ENCODE assay signal across 11 cellular contexts in the genomic region with DNA sequence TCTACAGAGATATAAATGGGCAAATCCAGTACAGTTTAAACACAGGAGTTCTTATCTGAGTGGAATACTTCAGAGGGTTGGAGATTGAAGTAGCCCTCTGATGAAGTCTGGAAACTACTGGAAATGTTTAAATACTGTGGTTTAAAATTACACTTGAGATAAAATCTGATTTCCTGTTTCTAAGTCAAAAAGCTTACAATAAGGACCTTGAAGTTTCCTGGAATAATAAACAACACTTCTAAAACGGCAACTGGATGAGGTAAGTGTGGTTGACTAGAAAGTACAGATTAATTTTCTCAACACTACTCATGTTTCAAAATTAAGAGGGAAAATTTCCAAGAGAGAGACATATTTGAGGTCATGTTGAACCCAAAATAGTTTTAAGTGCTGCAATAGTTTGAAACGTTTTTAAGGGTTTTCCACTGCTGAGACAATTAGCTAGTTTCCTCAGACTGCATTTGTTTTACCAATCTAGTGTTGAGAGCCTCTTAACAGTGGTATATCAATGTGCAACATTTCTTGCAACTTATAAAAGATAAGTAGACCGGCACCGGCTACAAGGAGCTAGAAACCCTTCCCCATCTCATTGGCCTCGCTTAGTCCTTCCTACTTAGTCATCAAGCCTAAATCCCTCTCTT. TPM values are rescaled to one million over a fixed set of nuclear protein-coding genes. Genes with fewer than 3 reads are reported as not detected.
DNase-seq lines count a peak whose midpoint lies in the region; ATAC-seq lines count a peak whose summit lies in the region.
"Had no signal": no experiment of that assay in that cellular context is flagged by ENCODE, and none has a peak within 500 bp of the region (broad histone marks: within the 10 kb centered on the region; RNA-seq: fewer than 3 reads in every experiment).

No MANE protein-coding gene starts in this region.

- H3K4me3 Mint-ChIP-seq in activated T-cell treated with anti-CD3 and anti-CD28 coated beads, Interleukin-2, amount 50 U/mL, for 4 hours = no peak overlapping the region
- H3K4me3 Mint-ChIP-seq in stimulated activated naive CD8-positive, alpha-beta T cell treated with anti-CD3 and anti-CD28 coated beads, Interleukin-15, amount 100 ng/mL, for 72 hours = no peak overlapping the region
- H3K4me3 Mint-ChIP-seq: activated T-cell treated with anti-CD3 and anti-CD28 coated beads, Interleukin-2, amount 50 U/mL, for 24 hours had no signal

- ATAC-seq in activated T-cell treated with anti-CD3 and anti-CD28 coated beads, Interleukin-2, amount 50 U/mL, for 4 hours = peak; percentile 75 to 76
- peak; percentile 89 for ATAC-seq in stimulated activated naive CD8-positive, alpha-beta T cell treated with anti-CD3 and anti-CD28 coated beads, Interleukin-15, amount 100 ng/mL, for 72 hours
- no peak for ATAC-seq in GM21526 (IDR thresholded peaks at IDR 0.05; ENCODE audit: low FRiP score, unreplicated experiment)

- H3K4me1 Mint-ChIP-seq in activated T-cell treated with anti-CD3 and anti-CD28 coated beads, Interleukin-2, amount 50 U/mL, for 4 hours (ENCODE audit: low read depth) = peaks cover 40% of the 10 kb centered on the region
- peaks cover 30% of the 10 kb centered on the region for H3K4me1 Mint-ChIP-seq in stimulated activated naive CD8-positive, alpha-beta T cell treated with anti-CD3 and anti-CD28 coated beads, Interleukin-15, amount 100 ng/mL, for 72 hours

- H3K27ac Mint-ChIP-seq in stimulated activated naive CD8-positive, alpha-beta T cell treated with anti-CD3 and anti-CD28 coated beads, Interleukin-15, amount 100 ng/mL, for 72 hours = no peak overlapping the region
- H3K27ac Mint-ChIP-seq: activated T-cell treated with anti-CD3 and anti-CD28 coated beads, Interleukin-2, amount 50 U/mL, for 24 hours had no signal

- no peaks in the 10 kb centered on the region for H3K9me3 Mint-ChIP-seq in activated T-cell treated with anti-CD3 and anti-CD28 coated beads, Interleukin-2, amount 50 U/mL, for 4 hours
- H3K9me3 Mint-ChIP-seq in stimulated activated naive CD8-positive, alpha-beta T cell treated with anti-CD3 and anti-CD28 coated beads, Interleukin-15, amount 100 ng/mL, for 72 hours = no peaks in the 10 kb centered on the region

- no peaks in the 10 kb centered on the region for H3K27me3 Mint-ChIP-seq in activated T-cell treated with anti-CD3 and anti-CD28 coated beads, Interleukin-2, amount 50 U/mL, for 4 hours (ENCODE audit: low read depth)
- H3K27me3 Mint-ChIP-seq in stimulated activated naive CD8-positive, alpha-beta T cell treated with anti-CD3 and anti-CD28 coated beads, Interleukin-15, amount 100 ng/mL, for 72 hours = no peaks in the 10 kb centered on the region
- H3K27me3 Mint-ChIP-seq: activated T-cell treated with anti-CD3 and anti-CD28 coated beads, Interleukin-2, amount 50 U/mL, for 24 hours had no signal

- peaks cover 2% of the 10 kb centered on the region for H3K36me3 Mint-ChIP-seq in activated T-cell treated with anti-CD3 and anti-CD28 coated beads, Interleukin-2, amount 50 U/mL, for 4 hours (ENCODE audit: insufficient read depth)

- no peak for DNase-seq in activated T-cell treated with anti-CD3 and anti-CD28 coated beads, Interleukin-2, amount 50 U/mL, for 4 hours
- no peak for DNase-seq in activated T-cell treated with anti-CD3 and anti-CD28 coated beads for 4 hours
- DNase-seq in OCI-M1 (lab: John Stamatoyannopoulos, UW) = peak; percentile 17
- DNase-seq in fibroblast of peridontal ligament (ENCODE audit: extremely low read depth) = peak; percentile 8
- peak in 1 of 2 donors; percentile 28 for DNase-seq in stimulated activated naive CD8-positive, alpha-beta T cell treated with anti-CD3 and anti-CD28 coated beads, Interleukin-15, amount 100 ng/mL, for 72 hours
- DNase-seq in activated effector memory CD4-positive, alpha-beta T cell treated with anti-CD3 and anti-CD28 coated beads, Interleukin-2, amount 50 U/mL, for 16 hours = no peak
- DNase-seq in middle frontal gyrus (ENCODE audit: extremely low spot score, low spot score) = no peak
- DNase-seq: activated T-cell treated with anti-CD3 and anti-CD28 coated beads, Interleukin-2, amount 50 U/mL, for 24 hours; NCI-H2171 treated with DMSO at 0.1 percent for 48 hours; posterior cingulate gyrus had no signal

RNA-seq across cellular contexts. Expression of gene KCNA3, which starts 27.4 kb away (rescaled TPM):
- total RNA-seq in activated T-cell treated with anti-CD3 and anti-CD28 coated beads, Interleukin-2, amount 50 U/mL, for 4 hours = 10 to 100 TPM; 23.8 to 32.3 (median 27.4) TPM

RNA-seq across cellular contexts. Expression of gene KCNA2, which starts 41.2 kb away (rescaled TPM):
- under 1 TPM; 0.19 to 0.25 (median 0.24) TPM for total RNA-seq in activated T-cell treated with anti-CD3 and anti-CD28 coated beads, Interleukin-2, amount 50 U/mL, for 4 hours

Comparison
In these comparisons a context has a peak if more than half of its experiments do, and no peak if none do; other contexts are left out.
1. DNase-seq: peak in OCI-M1 (single experiment) and fibroblast of peridontal ligament (single experiment); none in activated T-cell treated with anti-CD3 and anti-CD28 coated beads, Interleukin-2, amount 50 U/mL, for 4 hours (single experiment), activated T-cell treated with anti-CD3 and anti-CD28 coated beads for 4 hours (single experiment), activated effector memory CD4-positive, alpha-beta T cell treated with anti-CD3 and anti-CD28 coated beads, Interleukin-2, amount 50 U/mL, for 16 hours (single experiment) and middle frontal gyrus (single experiment).